In the genomic region with DNA sequence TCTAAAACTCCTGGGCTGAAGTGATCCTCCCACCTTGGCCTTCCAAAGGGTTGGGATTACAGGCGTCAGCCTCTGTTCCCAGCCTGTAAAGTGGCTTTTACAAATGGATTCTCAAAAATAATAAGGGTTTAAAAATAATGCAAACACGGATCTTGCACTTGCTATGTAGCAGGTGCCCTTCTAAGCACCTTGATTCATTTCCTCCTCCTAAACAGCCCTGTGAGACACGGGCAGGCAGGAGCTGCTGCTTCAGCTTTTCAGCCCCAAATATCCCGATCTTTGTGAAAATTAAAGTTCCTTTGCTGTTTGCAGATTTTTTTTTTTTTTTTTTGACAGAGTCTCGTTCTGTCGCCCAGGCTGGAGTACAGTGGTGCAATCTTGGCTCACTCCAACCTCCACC, we compare ENCODE assay signal across 32 cellular contexts. TPM values are rescaled to one million over a fixed set of nuclear protein-coding genes. Genes with fewer than 3 reads are reported as not detected.
"Had no signal": no experiment of that assay in that cellular context is flagged by ENCODE, and none has a peak within 500 bp of the region (broad histone marks: within the 10 kb centered on the region; RNA-seq: fewer than 3 reads in every experiment).

No MANE protein-coding gene starts in this region.

- H3K27me3 ChIP-seq: brain microvascular endothelial cell, colonic mucosa, foreskin keratinocyte, gastrocnemius medialis had no signal

- DNase-seq: activated B cell treated with CpG ODN at 0.5 μM for 24 hours; activated CD4-positive, alpha-beta T cell treated with anti-CD3 and anti-CD28 coated beads for 48 hours; activated CD4-positive, alpha-beta T cell treated with anti-CD3 and anti-CD28 coated beads, Interleukin-2, amount 50 U/mL, for 1 hour; activated CD4-positive, alpha-beta T cell treated with anti-CD3 and anti-CD28 coated beads, Interleukin-2, amount 50 U/mL, for 48 hours; activated CD8-positive, alpha-beta memory T cell treated with anti-CD3 and anti-CD28 coated beads for 24 hours; activated CD8-positive, alpha-beta T cell treated with anti-CD3 and anti-CD28 coated beads for 36 hours; activated effector memory CD4-positive, alpha-beta T cell treated with Interleukin-2 at 50 U/mL for 16 hours; activated gamma-delta T cell treated with Interleukin-2 at 50 U/mL for 16 hours; activated naive CD4-positive, alpha-beta T cell treated with anti-CD3 and anti-CD28 coated beads, Interleukin-2, amount 50 U/mL, for 16 hours; activated naive CD4-positive, alpha-beta T cell treated with Interleukin-2 at 50 U/mL for 16 hours; activated T-cell treated with anti-CD3 and anti-CD28 coated beads, Interleukin-2, amount 50 U/mL, for 4 hours; amniotic stem cell; brain microvascular endothelial cell; colonic mucosa; effector CD4-positive, alpha-beta T cell; effector memory CD8-positive, alpha-beta T cell; erythroblast; foreskin keratinocyte; gastrocnemius medialis; glutamatergic neuron; T-helper 1 cell; T-helper 17 cell; T1000; WERI-Rb-1 had no signal

- H3K4me3 Mint-ChIP-seq: activated B cell treated with CpG ODN at 0.5 μM for 24 hours; activated CD8-positive, alpha-beta T cell treated with anti-CD3 and anti-CD28 coated beads for 36 hours; activated naive CD8-positive, alpha-beta T cell; activated T-cell treated with anti-CD3 and anti-CD28 coated beads, Interleukin-2, amount 50 U/mL, for 4 hours; activated T-helper 17 cell treated with anti-CD3 and anti-CD28 coated beads, Interleukin-2, amount 50 U/mL, for 72 hours; dendritic cell treated with granulocyte-macrophage colony-stimulating factor and Interleukin-4, amounts not matched to agents 40 ng/mL and 50 ng/mL, for 4 days; effector memory CD8-positive, alpha-beta T cell; T-helper 17 cell; T-helper 2 cell treated with Interferon-gamma antibody and Interleukin-4, amounts not matched to agents 5 μg/mL and 100 μg/mL, for 36 hours had no signal

- FAIRE-seq: astrocyte, bronchial epithelial cell had no signal

- H3K4me1 Mint-ChIP-seq: activated B cell treated with CpG ODN at 0.5 μM for 24 hours; activated T-helper 17 cell treated with anti-CD3 and anti-CD28 coated beads, Interleukin-2, amount 50 U/mL, for 72 hours had no signal

- H3K9me3 ChIP-seq: colonic mucosa, esophagus muscularis mucosa, gastrocnemius medialis had no signal

- H3K4me1 ChIP-seq: colonic mucosa, esophagus muscularis mucosa, foreskin keratinocyte, gastrocnemius medialis had no signal

- ATAC-seq: activated CD4-positive, CD25-positive, alpha-beta regulatory T cell treated with anti-CD3 and anti-CD28 coated beads, Interleukin-2, amount 50 U/mL, for 24 hours; activated CD8-positive, alpha-beta T cell treated with anti-CD3 and anti-CD28 coated beads for 36 hours; activated T-cell treated with anti-CD3 and anti-CD28 coated beads, Interleukin-2, amount 50 U/mL, for 4 hours; activated T-helper 17 cell treated with anti-CD3 and anti-CD28 coated beads, Interleukin-2, amount 50 U/mL, for 72 hours; effector memory CD8-positive, alpha-beta T cell; foreskin keratinocyte; gastrocnemius medialis; T-helper 17 cell had no signal

- H3K27ac Mint-ChIP-seq: activated B cell treated with CpG ODN at 0.5 μM for 24 hours; activated CD8-positive, alpha-beta T cell treated with anti-CD3 and anti-CD28 coated beads for 36 hours; activated naive CD8-positive, alpha-beta T cell; activated T-helper 17 cell treated with anti-CD3 and anti-CD28 coated beads, Interleukin-2, amount 50 U/mL, for 72 hours; dendritic cell treated with granulocyte-macrophage colony-stimulating factor and Interleukin-4, amounts not matched to agents 40 ng/mL and 50 ng/mL, for 4 days; T-helper 17 cell; T-helper 2 cell treated with Interferon-gamma antibody and Interleukin-4, amounts not matched to agents 5 μg/mL and 100 μg/mL, for 36 hours had no signal

- H3K27ac ChIP-seq: brain microvascular endothelial cell, colonic mucosa, esophagus muscularis mucosa, foreskin keratinocyte, gastrocnemius medialis, WERI-Rb-1 had no signal

- H3K36me3 Mint-ChIP-seq: activated naive CD8-positive, alpha-beta T cell had no signal

- H3K9me3 Mint-ChIP-seq: activated B cell treated with CpG ODN at 0.5 μM for 24 hours; activated CD8-positive, alpha-beta T cell treated with anti-CD3 and anti-CD28 coated beads for 36 hours; activated T-cell treated with anti-CD3 and anti-CD28 coated beads, Interleukin-2, amount 50 U/mL, for 4 hours; activated T-helper 17 cell treated with anti-CD3 and anti-CD28 coated beads, Interleukin-2, amount 50 U/mL, for 72 hours; dendritic cell treated with granulocyte-macrophage colony-stimulating factor and Interleukin-4, amounts not matched to agents 40 ng/mL and 50 ng/mL, for 4 days; effector memory CD8-positive, alpha-beta T cell; T-helper 2 cell treated with Interferon-gamma antibody and Interleukin-4, amounts not matched to agents 5 μg/mL and 100 μg/mL, for 36 hours had no signal

- H3K36me3 ChIP-seq: brain microvascular endothelial cell, colonic mucosa, esophagus muscularis mucosa, gastrocnemius medialis, WERI-Rb-1 had no signal

- H3K4me3 ChIP-seq: colonic mucosa, esophagus muscularis mucosa, gastrocnemius medialis had no signal

RNA-seq across cellular contexts. Expression of a gene that starts 43.9 kb away (rescaled TPM):
- total RNA-seq: activated B cell treated with CpG ODN at 0.5 μM for 24 hours; activated T-cell treated with anti-CD3 and anti-CD28 coated beads, Interleukin-2, amount 50 U/mL, for 4 hours; foreskin keratinocyte had no signal
- polyA plus RNA-seq: foreskin keratinocyte had no signal
